ENCODE assay signal across 25 cellular contexts in the genomic region with DNA sequence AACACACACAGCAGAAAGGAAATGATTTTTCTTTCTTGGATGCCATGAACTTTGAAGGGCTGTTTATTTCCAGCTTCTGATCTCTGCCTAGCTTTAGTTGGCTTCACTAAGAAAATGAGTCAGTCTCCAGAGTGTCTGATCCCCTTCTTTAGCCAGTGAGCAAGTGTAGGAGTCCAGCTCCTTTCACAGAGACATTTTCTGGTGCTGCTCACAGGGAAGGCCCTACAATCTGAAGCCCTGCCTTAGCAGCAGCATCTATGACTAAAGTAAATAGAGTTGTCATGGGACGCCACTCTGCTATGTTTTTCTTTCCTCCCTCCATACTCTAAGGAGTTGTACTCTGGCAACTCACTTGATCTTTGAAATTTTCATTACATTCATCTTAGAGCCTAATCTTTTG.
A peak's percentile ranks its signal among the peaks of the same experiment; 100 is the strongest.
DNase-seq lines count a peak whose midpoint lies in the region; ATAC-seq and TF ChIP-seq lines count a peak whose summit lies in the region.
"Had no signal": no experiment of that assay in that cellular context is flagged by ENCODE, and none has a peak within 500 bp of the region (broad histone marks: within the 10 kb centered on the region; RNA-seq: fewer than 3 reads in every experiment).

No MANE protein-coding gene starts in this region.

- DNase-seq in GM03348 (ENCODE audit: low spot score) (peak; percentile 51), astrocyte of the spinal cord (ENCODE audit: low read depth, low spot score) (peak; percentile 27), left ventricle myocardium superior (no peak), retinal pigment epithelial cell (ENCODE audit: low read depth) (peak; percentile 46), islet precursor cell (no peak), colonic mucosa (no peak)
- no peak for DNase-seq in activated CD4-positive, CD25-positive, alpha-beta regulatory T cell treated with anti-CD3 and anti-CD28 coated beads, Interleukin-2, amount 50 U/mL, for 72 hours
- DNase-seq: activated CD4-positive, alpha-beta memory T cell treated with anti-CD3 and anti-CD28 coated beads, Interleukin-2, amount 10 ng/mL, durations not matched to agents 7 days and 5 days; activated gamma-delta T cell; activated T-cell treated with anti-CD3 and anti-CD28 coated beads for 4 hours; CD8-positive, alpha-beta T cell; hypothalamus; Kasumi-1; naive B cell; NCI-H1105; NCI-H510A; small intestine; stimulated activated CD4-positive, alpha-beta T cell treated with anti-CD3 and anti-CD28 coated beads, Interleukin-2, amount 100 ng/mL, for 48 hours; stimulated activated naive CD4-positive, alpha-beta T cell treated with Interleukin-2 at 50 U/mL for 16 hours; tibial artery had no signal

- intact Hi-C loops in left ventricle myocardium superior (cut with micrococcal nuclease) (no loop called here), colonic mucosa (cut with DNase I) (no loop called here)

- H3K27ac ChIP-seq in colonic mucosa: no peak overlapping the region
- H3K27ac ChIP-seq: coronary artery, parathyroid adenoma, tibial artery had no signal

- no peak for TF ChIP-seq CTCF in astrocyte of the spinal cord (IDR thresholded peaks at IDR 0.05; ENCODE audit: low read depth, low read length)
- no peak for TF ChIP-seq CTCF in retinal pigment epithelial cell (conservative IDR thresholded peaks at IDR 0.05; ENCODE audit: low read depth, low read length)
- TF ChIP-seq CTCF in colonic mucosa (IDR thresholded peaks at IDR 0.05): no peak

- H3K36me3 ChIP-seq in colonic mucosa: no peaks in the 10 kb centered on the region
- H3K36me3 ChIP-seq: HAP-1, tibial artery had no signal

- in situ Hi-C loops in astrocyte of the spinal cord (cut with HindIII; ENCODE audit: low sequenced_read_pairs): no loop called here

- no peak overlapping the region for H3K9ac ChIP-seq in colonic mucosa (ENCODE audit: low read depth in 2 of 2, low read length in 2 of 2)
- H3K9ac ChIP-seq: parathyroid adenoma had no signal

- H3K4me1 ChIP-seq in colonic mucosa: no peaks in the 10 kb centered on the region
- H3K4me1 ChIP-seq: HAP-1, parathyroid adenoma, tibial artery had no signal

- H3K4me3 ChIP-seq in astrocyte of the spinal cord (ENCODE audit: low read depth, low read length) (no peak overlapping the region), retinal pigment epithelial cell (ENCODE audit: low read length) (no peak overlapping the region), colonic mucosa (no peak overlapping the region)
- H3K4me3 ChIP-seq: coronary artery, GM12878, HAP-1, tibial artery had no signal

- no peaks in the 10 kb centered on the region for H3K27me3 ChIP-seq in colonic mucosa
- H3K27me3 ChIP-seq: tibial artery had no signal

- H3K9me3 ChIP-seq in colonic mucosa: no peaks in the 10 kb centered on the region
- H3K9me3 ChIP-seq: HAP-1 had no signal

- ATAC-seq in left ventricle myocardium superior: peak; percentile 85
- ATAC-seq in GM19035 (IDR thresholded peaks at IDR 0.05; ENCODE audit: unreplicated experiment): no peak
- ATAC-seq: CD8-positive, alpha-beta T cell; GM12878 had no signal

Comparison
In these comparisons a context has a peak if more than half of its experiments do, and no peak if none do; other contexts are left out.
1. DNase-seq: peak in GM03348 (single experiment), astrocyte of the spinal cord (single experiment) and retinal pigment epithelial cell (single experiment); none in left ventricle myocardium superior (single experiment), islet precursor cell (single experiment), activated CD4-positive, CD25-positive, alpha-beta regulatory T cell treated with anti-CD3 and anti-CD28 coated beads, Interleukin-2, amount 50 U/mL, for 72 hours (single experiment) and colonic mucosa (single experiment).